Comparison of ENCODE assay signal across 29 cellular contexts in the genomic region with DNA sequence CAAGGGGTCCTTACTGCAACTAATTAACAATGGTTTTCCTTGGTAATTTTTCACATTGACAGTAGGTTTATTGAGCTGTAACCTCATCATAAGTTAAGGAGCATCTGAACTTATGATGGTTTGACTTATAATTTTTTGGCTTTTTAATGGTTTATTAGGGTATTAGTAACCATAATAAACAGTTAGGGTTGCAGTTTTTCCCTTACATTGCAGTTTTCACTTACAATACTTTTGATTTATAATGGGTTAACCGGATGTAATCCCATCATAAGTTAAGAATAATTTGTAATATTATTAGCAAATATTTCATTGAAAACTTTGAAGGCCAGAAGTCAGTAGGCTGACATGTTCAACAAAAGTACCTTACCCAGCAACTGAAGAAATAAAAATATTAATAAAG.
"Had no signal": no experiment of that assay in that cellular context is flagged by ENCODE, and none has a peak within 500 bp of the region (broad histone marks: within the 10 kb centered on the region; RNA-seq: fewer than 3 reads in every experiment).

No MANE protein-coding gene starts in this region.

- H3K27ac Mint-ChIP-seq: stimulated activated effector memory CD8-positive, alpha-beta T cell treated with anti-CD3 and anti-CD28 coated beads, Interleukin-12 subunit alpha, Interleukin-12 subunit beta, amount 100 ng/mL, for 72 hours; stimulated activated memory B cell treated with anti-CD40 and anti-IgM and Interleukin-4, amounts not matched to agents 10 μg/mL and 1 μg/mL and 100 μg/mL, for 72 hours; stimulated activated naive B cell treated with anti-CD40 and anti-IgM and Interleukin-4, amounts not matched to agents 10 μg/mL and 1 μg/mL and 100 μg/mL, for 72 hours; stimulated activated naive CD8-positive, alpha-beta T cell treated with anti-CD3 and anti-CD28 coated beads, Interleukin-15, amount 100 ng/mL, for 72 hours; stimulated activated naive CD8-positive, alpha-beta T cell treated with anti-CD3 and anti-CD28 coated beads, Interleukin-15, Interleukin-2, amounts not matched to agents 100 ng/mL and 50 ng/mL, for 24 hours; type B pancreatic cell had no signal

- H3K27me3 Mint-ChIP-seq: stimulated activated memory B cell treated with anti-CD40 and anti-IgM and Interleukin-4, amounts not matched to agents 10 μg/mL and 1 μg/mL and 100 μg/mL, for 72 hours; stimulated activated naive B cell treated with anti-CD40 and anti-IgM and Interleukin-4, amounts not matched to agents 10 μg/mL and 1 μg/mL and 100 μg/mL, for 72 hours; stimulated activated naive CD8-positive, alpha-beta T cell treated with anti-CD3 and anti-CD28 coated beads, Interleukin-15, amount 100 ng/mL, for 72 hours; stimulated activated naive CD8-positive, alpha-beta T cell treated with anti-CD3 and anti-CD28 coated beads, Interleukin-15, Interleukin-2, amounts not matched to agents 100 ng/mL and 50 ng/mL, for 24 hours; type B pancreatic cell had no signal

- DNase-seq: stimulated activated CD4-positive, alpha-beta T cell treated with anti-CD3 and anti-CD28 coated beads, Interleukin-2, amount 100 ng/mL, for 48 hours; stimulated activated CD4-positive, alpha-beta T cell treated with anti-CD3 and anti-CD28 coated beads, Interleukin-4, amount 100 ng/mL, for 1 hour; stimulated activated CD4-positive, alpha-beta T cell treated with anti-CD3 and anti-CD28 coated beads, Interleukin-4, amount 100 ng/mL, for 24 hours; stimulated activated CD4-positive, alpha-beta T cell treated with anti-CD3 and anti-CD28 coated beads, Interleukin-4, amount 100 ng/mL, for 4 hours; stimulated activated CD8-positive, alpha-beta memory T cell treated with anti-CD3 and anti-CD28 coated beads, Interleukin-4, amount 100 ng/mL, for 48 hours; stimulated activated naive B cell treated with anti-CD40 and anti-IgM and Interleukin-4, amounts not matched to agents 10 μg/mL and 1 μg/mL and 100 μg/mL, for 72 hours; stimulated activated naive CD4-positive, alpha-beta T cell; stimulated activated naive CD4-positive, alpha-beta T cell treated with Interleukin-2 at 50 U/mL for 16 hours; stimulated activated naive CD8-positive, alpha-beta T cell treated with anti-CD3 and anti-CD28 coated beads, Interleukin-15, amount 100 ng/mL, for 72 hours; stimulated activated naive CD8-positive, alpha-beta T cell treated with anti-CD3 and anti-CD28 coated beads, Interleukin-15, Interleukin-2, amounts not matched to agents 100 U/mL and 50 U/mL, for 24 hours; stomach; substantia nigra; testis; thyroid gland; tibial artery; transverse colon; trophoblast cell; upper lobe of left lung; upper lobe of right lung; uterus had no signal

- H3K27me3 ChIP-seq: stomach, suprapubic skin, testis, thyroid gland, tibial artery, tibial nerve, transverse colon, upper lobe of left lung, upper lobe of right lung, uterus, vagina had no signal

- ATAC-seq: stimulated activated effector memory CD8-positive, alpha-beta T cell treated with anti-CD3 and anti-CD28 coated beads, Interleukin-12 subunit alpha, Interleukin-12 subunit beta, amount 100 ng/mL, for 72 hours; stimulated activated memory B cell treated with anti-CD40 and anti-IgM and Interleukin-4, amounts not matched to agents 10 μg/mL and 1 μg/mL and 100 μg/mL, for 72 hours; stimulated activated naive B cell treated with anti-CD40 and anti-IgM and Interleukin-4, amounts not matched to agents 10 μg/mL and 1 μg/mL and 100 μg/mL, for 72 hours; stimulated activated naive CD8-positive, alpha-beta T cell treated with anti-CD3 and anti-CD28 coated beads, Interleukin-15, amount 100 ng/mL, for 72 hours; stimulated activated naive CD8-positive, alpha-beta T cell treated with anti-CD3 and anti-CD28 coated beads, Interleukin-15, Interleukin-2, amounts not matched to agents 100 U/mL and 50 U/mL, for 24 hours; upper lobe of right lung had no signal

- H3K36me3 ChIP-seq: stomach, suprapubic skin, thoracic aorta, thyroid gland, tibial artery, tibial nerve, transverse colon, upper lobe of left lung, upper lobe of right lung, uterus, vagina had no signal

- H3K4me1 ChIP-seq: stomach, suprapubic skin, testis, thyroid gland, tibial artery, tibial nerve, transverse colon, upper lobe of left lung, upper lobe of right lung, uterus, vagina had no signal

- H3K27ac ChIP-seq: stomach, suprapubic skin, testis, thoracic aorta, thyroid gland, tibial artery, tibial nerve, transverse colon, upper lobe of left lung, upper lobe of right lung, uterus, vagina had no signal

- H3K36me3 Mint-ChIP-seq: stimulated activated effector memory CD8-positive, alpha-beta T cell treated with anti-CD3 and anti-CD28 coated beads, Interleukin-12 subunit alpha, Interleukin-12 subunit beta, amount 100 ng/mL, for 72 hours; stimulated activated memory B cell treated with anti-CD40 and anti-IgM and Interleukin-4, amounts not matched to agents 10 μg/mL and 1 μg/mL and 100 μg/mL, for 72 hours; stimulated activated naive B cell treated with anti-CD40 and anti-IgM and Interleukin-4, amounts not matched to agents 10 μg/mL and 1 μg/mL and 100 μg/mL, for 72 hours; type B pancreatic cell had no signal

- H3K9me3 ChIP-seq: testis, thoracic aorta, thyroid gland, tibial artery, upper lobe of right lung, uterus, vagina had no signal

- FAIRE-seq: urothelium cell line had no signal

- H3K4me1 Mint-ChIP-seq: stimulated activated effector memory CD8-positive, alpha-beta T cell treated with anti-CD3 and anti-CD28 coated beads, Interleukin-12 subunit alpha, Interleukin-12 subunit beta, amount 100 ng/mL, for 72 hours; stimulated activated memory B cell treated with anti-CD40 and anti-IgM and Interleukin-4, amounts not matched to agents 10 μg/mL and 1 μg/mL and 100 μg/mL, for 72 hours; stimulated activated naive B cell treated with anti-CD40 and anti-IgM and Interleukin-4, amounts not matched to agents 10 μg/mL and 1 μg/mL and 100 μg/mL, for 72 hours; stimulated activated naive CD8-positive, alpha-beta T cell treated with anti-CD3 and anti-CD28 coated beads, Interleukin-15, amount 100 ng/mL, for 72 hours had no signal

- H3K4me3 ChIP-seq: stomach, suprapubic skin, testis, thoracic aorta, thyroid gland, tibial artery, tibial nerve, transverse colon, upper lobe of left lung, upper lobe of right lung, uterus, vagina had no signal

- H3K4me3 Mint-ChIP-seq: stimulated activated effector memory CD8-positive, alpha-beta T cell treated with anti-CD3 and anti-CD28 coated beads, Interleukin-12 subunit alpha, Interleukin-12 subunit beta, amount 100 ng/mL, for 72 hours; stimulated activated memory B cell treated with anti-CD40 and anti-IgM and Interleukin-4, amounts not matched to agents 10 μg/mL and 1 μg/mL and 100 μg/mL, for 72 hours; stimulated activated naive B cell treated with anti-CD40 and anti-IgM and Interleukin-4, amounts not matched to agents 10 μg/mL and 1 μg/mL and 100 μg/mL, for 72 hours; stimulated activated naive CD8-positive, alpha-beta T cell treated with anti-CD3 and anti-CD28 coated beads, Interleukin-15, amount 100 ng/mL, for 72 hours; stimulated activated naive CD8-positive, alpha-beta T cell treated with anti-CD3 and anti-CD28 coated beads, Interleukin-15, Interleukin-2, amounts not matched to agents 100 ng/mL and 50 ng/mL, for 24 hours; type B pancreatic cell had no signal
